ENCODE assay signal across 21 cellular contexts in the genomic region with DNA sequence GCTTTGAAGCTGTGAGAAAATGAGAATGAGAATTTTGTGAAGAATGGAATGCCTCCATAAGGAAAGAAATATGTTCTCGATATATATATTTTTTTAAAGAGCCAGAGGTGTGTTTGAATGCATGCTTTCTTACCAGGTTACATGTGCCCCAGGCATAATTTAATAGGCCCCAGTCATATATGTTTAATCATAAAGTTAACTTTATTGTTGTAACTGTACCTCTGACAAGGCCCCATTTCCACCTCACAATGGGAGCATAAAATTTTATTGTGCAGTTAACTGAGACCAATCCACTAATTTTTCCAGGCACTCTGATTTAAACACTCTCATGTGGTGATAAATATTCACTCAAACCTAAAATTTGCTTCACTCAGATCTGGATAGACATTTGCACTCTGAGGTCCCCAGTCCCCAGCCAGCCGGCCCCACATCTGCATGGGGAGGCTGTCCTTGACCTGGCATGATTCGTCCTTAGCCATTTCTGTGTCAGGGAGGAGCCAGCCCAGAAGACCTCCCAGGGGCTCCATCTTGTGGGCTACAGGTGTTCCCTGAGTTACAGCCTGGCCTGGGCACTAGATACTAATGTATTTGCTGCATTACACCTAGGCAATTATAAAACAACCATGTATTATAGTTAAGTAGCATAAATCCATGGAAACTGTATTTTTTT.
DNase-seq lines count a peak whose midpoint lies in the region; ATAC-seq and TF ChIP-seq lines count a peak whose summit lies in the region.
"Had no signal": no experiment of that assay in that cellular context is flagged by ENCODE, and none has a peak within 500 bp of the region (broad histone marks: within the 10 kb centered on the region; RNA-seq: fewer than 3 reads in every experiment).

No MANE protein-coding gene starts in this region.

- no peaks in the 10 kb centered on the region for H3K9me3 Mint-ChIP-seq in WTC11
- H3K9me3 Mint-ChIP-seq in activated T-cell treated with anti-CD3 and anti-CD28 coated beads, Interleukin-2, amount 50 U/mL, for 72 hours: peaks cover 0 to 4% of the 10 kb centered on the region in 2 donors

- H3K27ac Mint-ChIP-seq in WTC11: no peak overlapping the region
- no peak overlapping the region for H3K27ac Mint-ChIP-seq in activated T-cell treated with anti-CD3 and anti-CD28 coated beads, Interleukin-2, amount 50 U/mL, for 72 hours
- H3K27ac Mint-ChIP-seq: B cell, CD14-positive monocyte had no signal

- peak; percentile 6 for DNase-seq in ELF-1 (ENCODE audit: low read depth, low spot score)
- DNase-seq in Karpas-422: peak; percentile 53
- DNase-seq in WTC11 (ENCODE audit: low spot score): peak; percentile 45
- DNase-seq in iPS-NIHi7 (ENCODE audit: extremely low spot score): peak; percentile 56
- no peak for DNase-seq in retina
- DNase-seq in activated T-cell treated with anti-CD3 and anti-CD28 coated beads, Interleukin-2, amount 50 U/mL, for 72 hours: no peak
- no peak for DNase-seq in smooth muscle cell (lab: John Stamatoyannopoulos, UW; ENCODE audit: unreplicated experiment)
- DNase-seq: DMS53, EL, HCEC 1CT, IMR-90, Kasumi-1, NCI-H1694, NCI-H2081 treated with DMSO at 0.1 percent for 48 hours, NCI-H69, OCI-M1 had no signal

- H3K27me3 ChIP-seq in Karpas-422 (ENCODE audit: low read length) (no peaks in the 10 kb centered on the region), smooth muscle cell (ENCODE audit: low read depth) (no peaks in the 10 kb centered on the region)
- H3K27me3 ChIP-seq: SJCRH30 had no signal

- TF ChIP-seq CTCF in WTC11 (IDR thresholded peaks at IDR 0.05) (no peak), smooth muscle cell (IDR thresholded peaks at IDR 0.05; ENCODE audit: borderline replicate concordance, insufficient read depth, poor library complexity, severe bottlenecking) (no peak)

- CTCF ChIA-PET in WTC11 (lab: Charles Lee): no interaction called here

- no peak overlapping the region for H3K4me3 Mint-ChIP-seq in WTC11
- H3K4me3 Mint-ChIP-seq in activated T-cell treated with anti-CD3 and anti-CD28 coated beads, Interleukin-2, amount 50 U/mL, for 72 hours: no peak overlapping the region
- H3K4me3 Mint-ChIP-seq: B cell, CD14-positive monocyte had no signal

- POLR2A ChIA-PET in WTC11 (lab: Charles Lee): no interaction called here

- no peaks in the 10 kb centered on the region for H3F3A ChIP-seq in smooth muscle cell (ENCODE audit: low read depth)

- H3K4me1 ChIP-seq in Karpas-422 (ENCODE audit: low read length): no peaks in the 10 kb centered on the region
- H3K4me1 ChIP-seq in smooth muscle cell (ENCODE audit: low read depth): no peaks in the 10 kb centered on the region
- H3K4me1 ChIP-seq: A549, SJCRH30 had no signal

- no peak overlapping the region for H3K27ac ChIP-seq in Karpas-422 (ENCODE audit: low read length)
- H3K27ac ChIP-seq in smooth muscle cell (ENCODE audit: low read depth): no peak overlapping the region
- H3K27ac ChIP-seq: A549, SJCRH30 had no signal

- H3K79me2 ChIP-seq in Karpas-422 (ENCODE audit: low read length) (no peaks in the 10 kb centered on the region), smooth muscle cell (ENCODE audit: low read depth) (no peaks in the 10 kb centered on the region)

- H3K4me2 ChIP-seq in Karpas-422 (ENCODE audit: low read depth, low read length, poor library complexity, severe bottlenecking): no peak overlapping the region
- no peak overlapping the region for H3K4me2 ChIP-seq in smooth muscle cell
- H3K4me2 ChIP-seq: A549 had no signal

- H3K4me1 Mint-ChIP-seq in WTC11: no peaks in the 10 kb centered on the region
- no peaks in the 10 kb centered on the region for H3K4me1 Mint-ChIP-seq in activated T-cell treated with anti-CD3 and anti-CD28 coated beads, Interleukin-2, amount 50 U/mL, for 72 hours (ENCODE audit: low read depth)
- H3K4me1 Mint-ChIP-seq: B cell, CD14-positive monocyte had no signal

- 82% methylated on average over 3 of the region's 3 CpGs for WGBS in smooth muscle cell (ENCODE audit: low lambda C conversion rate)

- H4K20me1 ChIP-seq in Karpas-422 (ENCODE audit: insufficient read depth, low read depth, low read length) (no peaks in the 10 kb centered on the region), smooth muscle cell (ENCODE audit: low read depth) (no peaks in the 10 kb centered on the region)

- ATAC-seq in WTC11 (peak; percentile 98), HG03280 (IDR thresholded peaks at IDR 0.05; ENCODE audit: unreplicated experiment) (no peak)
- ATAC-seq in activated T-cell treated with anti-CD3 and anti-CD28 coated beads, Interleukin-2, amount 50 U/mL, for 72 hours (replicated peaks in 1 of 2): no peak
- ATAC-seq: A549 had no signal

- no peak overlapping the region for H3K4me3 ChIP-seq in Karpas-422 (ENCODE audit: low read length)
- H3K4me3 ChIP-seq in smooth muscle cell: no peak overlapping the region
- H3K4me3 ChIP-seq: A549, SJCRH30 had no signal

- no peak overlapping the region for H3K9ac ChIP-seq in Karpas-422 (ENCODE audit: low read length)
- no peak overlapping the region for H3K9ac ChIP-seq in smooth muscle cell (ENCODE audit: low read depth)

- no peaks in the 10 kb centered on the region for H3K36me3 Mint-ChIP-seq in WTC11
- H3K36me3 Mint-ChIP-seq in activated T-cell treated with anti-CD3 and anti-CD28 coated beads, Interleukin-2, amount 50 U/mL, for 72 hours (ENCODE audit: insufficient read depth in 2 of 2): no peaks in the 10 kb centered on the region
- H3K36me3 Mint-ChIP-seq: CD14-positive monocyte had no signal

- H3K9me2 ChIP-seq in Karpas-422 (replicated peaks; ENCODE audit: insufficient read depth, low read length): no peaks in the 10 kb centered on the region

- no peaks in the 10 kb centered on the region for H3K36me3 ChIP-seq in Karpas-422 (ENCODE audit: insufficient read depth, low read length)
- H3K36me3 ChIP-seq in smooth muscle cell (ENCODE audit: low read depth): no peaks in the 10 kb centered on the region
- H3K36me3 ChIP-seq: SJCRH30 had no signal

- no peaks in the 10 kb centered on the region; the same call in 1 of the 2 replicates for H3K27me3 Mint-ChIP-seq in WTC11 (ENCODE audit: low read depth)
- no peaks in the 10 kb centered on the region for H3K27me3 Mint-ChIP-seq in activated T-cell treated with anti-CD3 and anti-CD28 coated beads, Interleukin-2, amount 50 U/mL, for 72 hours (ENCODE audit: low read depth)
- H3K27me3 Mint-ChIP-seq: B cell had no signal

- no peaks in the 10 kb centered on the region for H3K9me3 ChIP-seq in Karpas-422 (ENCODE audit: low read length)
- H3K9me3 ChIP-seq in smooth muscle cell (replicated peaks; ENCODE audit: low read depth): no peaks in the 10 kb centered on the region
- H3K9me3 ChIP-seq: A549, SJCRH30 had no signal

- H2AFZ ChIP-seq in Karpas-422 (ENCODE audit: low read length): no peak overlapping the region
- H2AFZ ChIP-seq in smooth muscle cell (ENCODE audit: low read depth): no peak overlapping the region

TF ChIP-seq in WTC11, 78 proteins besides CTCF, POLR2A, EP300 and RAD21 (continues in another document):
- TF ChIP-seq AR (CRISPR knock-in tag; IDR thresholded peaks at IDR 0.05) (no peak), PRRX2 (CRISPR knock-in tag; IDR thresholded peaks at IDR 0.05) (no peak), PRDM15 (CRISPR knock-in tag; IDR thresholded peaks at IDR 0.05) (no peak), ETV6 (CRISPR knock-in tag; IDR thresholded peaks at IDR 0.05) (no peak), HMGA2 (CRISPR knock-in tag; IDR thresholded peaks at IDR 0.05) (no peak)

Comparison
In these comparisons a context has a peak if more than half of its experiments do, and no peak if none do; other contexts are left out.
1. DNase-seq: peak in ELF-1 (single experiment), Karpas-422 (single experiment), WTC11 (single experiment) and iPS-NIHi7 (single experiment); none in retina (single experiment), activated T-cell treated with anti-CD3 and anti-CD28 coated beads, Interleukin-2, amount 50 U/mL, for 72 hours (0 of 2) and smooth muscle cell (single experiment).